In genomic region chr6:16821834-16822264, GRCh38 we compare ENCODE assay signal across 1 cellular context.
TF ChIP-seq lines count a peak whose summit lies in the region.

No MANE protein-coding gene starts in this region.

TF ChIP-seq in HepG2, 621 proteins besides CTCF, POLR2A, EP300 and RAD21 (continued from another document and continues in another):
- TF ChIP-seq E2F5 (CRISPR knock-in tag; conservative IDR thresholded peaks at IDR 0.05), result no peak
- no peak for TF ChIP-seq ZBTB2 (CRISPR knock-in tag; IDR thresholded peaks at IDR 0.05; ENCODE audit: low read depth)
- TF ChIP-seq PCBP2 (optimal IDR thresholded peaks at IDR 0.05; ENCODE audit: low read depth, low read length, poor library complexity, severe bottlenecking), result no peak
- TF ChIP-seq ARNT2 (CRISPR knock-in tag; IDR thresholded peaks at IDR 0.05; ENCODE audit: low read depth), result 0 out of 2 replicates have a peak, but pooled peaks have one; percentile 32
- peak; percentile 93 for TF ChIP-seq ESRRA (CRISPR knock-in tag; IDR thresholded peaks at IDR 0.05; ENCODE audit: low read depth)
- TF ChIP-seq THRA (CRISPR knock-in tag; IDR thresholded peaks at IDR 0.05; ENCODE audit: borderline replicate concordance), result peak; percentile 97
- peak; percentile 72 for TF ChIP-seq MNT (IDR thresholded peaks at IDR 0.05)
- no peak for TF ChIP-seq TAF1 (CRISPR knock-in tag; IDR thresholded peaks at IDR 0.05)
- TF ChIP-seq PHF20 (CRISPR knock-in tag; IDR thresholded peaks at IDR 0.05), result peak; percentile 36; the same call in 1 of the 2 replicates
- no peak for TF ChIP-seq NFAT5 (CRISPR knock-in tag; IDR thresholded peaks at IDR 0.05)
- TF ChIP-seq ZNF784 (CRISPR knock-in tag; IDR thresholded peaks at IDR 0.05; ENCODE audit: borderline replicate concordance), result peak; percentile 91
- peak; percentile 97; the same call in 1 of the 2 replicates for TF ChIP-seq ZBTB4 (CRISPR knock-in tag; IDR thresholded peaks at IDR 0.05; ENCODE audit: borderline replicate concordance)
- peak; percentile 68; the same call in 1 of the 2 replicates for TF ChIP-seq NRL (CRISPR knock-in tag; IDR thresholded peaks at IDR 0.05; ENCODE audit: borderline replicate concordance)
- TF ChIP-seq RFXANK (CRISPR knock-in tag; IDR thresholded peaks at IDR 0.05), result peak; percentile 92
- no peak for TF ChIP-seq BCLAF1 (IDR thresholded peaks at IDR 0.05)
- no peak for TF ChIP-seq ZNF496 (CRISPR knock-in tag; IDR thresholded peaks at IDR 0.05; ENCODE audit: insufficient replicate concordance)
- TF ChIP-seq ZNF274 (CRISPR knock-in tag; IDR thresholded peaks at IDR 0.05), result peak; percentile 53; the same call in 1 of the 2 replicates
- peak; percentile 69; the same call in 1 of the 2 replicates for TF ChIP-seq RNF219 (CRISPR knock-in tag; IDR thresholded peaks at IDR 0.05)
- peak; percentile 85 for TF ChIP-seq JUN (CRISPR knock-in tag; IDR thresholded peaks at IDR 0.05)
- TF ChIP-seq IKZF4 (CRISPR knock-in tag; IDR thresholded peaks at IDR 0.05; ENCODE audit: borderline replicate concordance, low read depth, not compliant biosample characterization), result no peak
- peak; percentile 94; the same call in 1 of the 2 replicates for TF ChIP-seq RFXAP (CRISPR knock-in tag; IDR thresholded peaks at IDR 0.05; ENCODE audit: borderline replicate concordance)
- TF ChIP-seq TOE1 (CRISPR knock-in tag; IDR thresholded peaks at IDR 0.05), result peak; percentile 80
- peak; percentile 89 for TF ChIP-seq MAX (IDR thresholded peaks at IDR 0.05)
- TF ChIP-seq ZNF296 (CRISPR knock-in tag; conservative IDR thresholded peaks at IDR 0.05), result peak; percentile 99
- TF ChIP-seq ZNF572 (CRISPR knock-in tag; IDR thresholded peaks at IDR 0.05), result no peak; the same call in 1 of the 2 replicates
- TF ChIP-seq ZNF263 (CRISPR knock-in tag; IDR thresholded peaks at IDR 0.05), result peak; percentile 67
- peak in 1 of 2 experiments; percentile 4; a peak in 1 of 4 replicates for TF ChIP-seq REST (IDR thresholded peaks at IDR 0.05; ENCODE audit: borderline replicate concordance in 1 of 2, low read depth in 1 of 2, low read length in 2 of 2)
